1 cellular context compared by ENCODE assay signal in genomic region chr14:34628681-34629135, GRCh38.
TF ChIP-seq lines count a peak whose summit lies in the region.

No MANE protein-coding gene starts in this region.

TF ChIP-seq in neural cell, 6 proteins besides CTCF, POLR2A, EP300 and RAD21 (continued from another document):
- no peak for TF ChIP-seq MXI1 (conservative IDR thresholded peaks at IDR 0.05; ENCODE audit: poor library complexity, severe bottlenecking)
